8 cellular contexts compared by ENCODE assay signal in the genomic region with DNA sequence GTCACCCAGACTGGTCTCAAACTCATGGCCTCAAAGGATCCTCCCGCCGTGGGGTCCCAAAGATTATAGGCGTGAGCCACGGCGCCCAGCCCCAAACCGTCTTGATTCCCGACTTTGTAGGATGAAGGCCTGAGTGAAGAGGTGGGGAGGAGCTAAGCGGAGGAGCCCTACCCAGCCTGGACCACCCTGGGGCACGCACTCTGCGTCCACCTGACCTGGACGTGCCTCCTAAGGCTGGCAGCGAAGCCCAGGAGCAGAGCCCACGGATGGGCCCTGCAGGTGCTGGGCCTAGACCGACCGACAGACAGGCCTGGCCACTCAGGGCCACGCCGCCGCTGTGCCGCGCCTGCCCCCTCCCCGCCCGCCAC. TPM values are rescaled to one million over a fixed set of nuclear protein-coding genes. Genes with fewer than 3 reads are reported as not detected.
DNase-seq lines count a peak whose midpoint lies in the region; ATAC-seq and TF ChIP-seq lines count a peak whose summit lies in the region.
"Not testable (repeated sequence)": the region's sequence is repeated elsewhere in the genome, so short reads cannot be mapped to it uniquely, and the experiment has no call there.

No MANE protein-coding gene starts in this region.

- H3K14ac ChIP-seq in mesenchymal stem cell (ENCODE audit: low read length in 2 of 2), result peak overlapping the region in 1 of 2 experiments; percentile 73

- H2AFZ ChIP-seq in fibroblast of lung (ENCODE audit: low read length) (peak overlapping the region; percentile 19), mesenchymal stem cell (ENCODE audit: low read depth, low read length) (peak overlapping the region; percentile 18), smooth muscle cell (ENCODE audit: low read depth) (peak overlapping the region; percentile 55)

- H3K4ac ChIP-seq in mesenchymal stem cell (ENCODE audit: low read depth in 1 of 2, low read length in 2 of 2), result not testable (repeated sequence)

- not testable (repeated sequence) for H3K27me3 Mint-ChIP-seq in CD4-positive, CD25-positive, alpha-beta regulatory T cell

- not testable (repeated sequence) for H4K91ac ChIP-seq in mesenchymal stem cell (ENCODE audit: low read length)

- H4K8ac ChIP-seq in mesenchymal stem cell (ENCODE audit: low read length), result peak overlapping the region; percentile 59

- not testable (repeated sequence) for H3K23ac ChIP-seq in mesenchymal stem cell (ENCODE audit: low read length in 2 of 2)

- not testable (repeated sequence) for DNase-seq in CD4-positive, CD25-positive, alpha-beta regulatory T cell; adipocyte (ENCODE audit: low read depth); fibroblast of lung (ENCODE audit: low read depth in 2 of 2); smooth muscle cell (lab: John Stamatoyannopoulos, UW; ENCODE audit: unreplicated experiment)
- DNase-seq in SJCRH30 (peak in 1 of 2 experiments; percentile 13), mesenchymal stem cell (peak; percentile 6)

- not testable (repeated sequence) for H2BK15ac ChIP-seq in mesenchymal stem cell (ENCODE audit: low read depth, poor library complexity, severe bottlenecking)

- H3K4me2 ChIP-seq in fibroblast of lung (ENCODE audit: extremely low read depth, insufficient read depth, low read length) (peak overlapping the region; percentile 58), mesenchymal stem cell (ENCODE audit: low read length, poor library complexity, severe bottlenecking) (peak overlapping the region; percentile 64), smooth muscle cell (peak overlapping the region; percentile 82)

- H3K9me3 Mint-ChIP-seq in CD4-positive, CD25-positive, alpha-beta regulatory T cell, result not testable (repeated sequence)

- not testable (repeated sequence) for TF ChIP-seq CTCF in fibroblast of lung (conservative IDR thresholded peaks at IDR 0.05 in 1 of 2, IDR thresholded peaks at IDR 0.05 in 1 of 2; ENCODE audit: low read depth in 1 of 2, low read length in 2 of 2); smooth muscle cell (IDR thresholded peaks at IDR 0.05; ENCODE audit: borderline replicate concordance, insufficient read depth, poor library complexity, severe bottlenecking)

- not testable (repeated sequence) for H2BK5ac ChIP-seq in mesenchymal stem cell (ENCODE audit: low read depth, low read length, poor library complexity, severe bottlenecking)

- H3K36me3 Mint-ChIP-seq in CD4-positive, CD25-positive, alpha-beta regulatory T cell, result not testable (repeated sequence)

- not testable (repeated sequence) for H2BK120ac ChIP-seq in mesenchymal stem cell (ENCODE audit: low read depth, low read length)

- peak overlapping the region in 1 of 2 experiments; percentile 41 for H3K18ac ChIP-seq in mesenchymal stem cell (ENCODE audit: low read depth in 1 of 2, low read length in 2 of 2)

- ATAC-seq in CD4-positive, CD25-positive, alpha-beta regulatory T cell (ENCODE audit: low read depth in 2 of 2), result not testable (repeated sequence)
- peak; percentile 1 for ATAC-seq in GM21529 (IDR thresholded peaks at IDR 0.05; ENCODE audit: unreplicated experiment)

- H3K27ac ChIP-seq in CD4-positive, CD25-positive, alpha-beta regulatory T cell (ENCODE audit: insufficient read depth, low read length, poor library complexity, severe bottlenecking), result peak overlapping the region; percentile 60
- not testable (repeated sequence) for H3K27ac ChIP-seq in HUES48 (ENCODE audit: low read depth, low read length); SJCRH30; fibroblast of lung (ENCODE audit: insufficient read depth, low read length); smooth muscle cell (ENCODE audit: low read depth)
- peak overlapping the region; percentile 81 for H3K27ac ChIP-seq in mesenchymal stem cell (ENCODE audit: low read length, poor library complexity, severe bottlenecking)

- H3K4me1 ChIP-seq in CD4-positive, CD25-positive, alpha-beta regulatory T cell (ENCODE audit: control insufficient read depth, insufficient read depth, low read length, poor library complexity, severe bottlenecking), result peaks cover 28% of the 10 kb centered on the region
- H3K4me1 ChIP-seq in HUES48 (ENCODE audit: control insufficient read depth, insufficient read depth, low read length); SJCRH30; adipocyte (ENCODE audit: control insufficient read depth, insufficient read depth, low read length); fibroblast of lung (ENCODE audit: control insufficient read depth, extremely low read depth, insufficient read depth, low read length); smooth muscle cell (ENCODE audit: low read depth): not testable (repeated sequence)
- H3K4me1 ChIP-seq in mesenchymal stem cell (ENCODE audit: control insufficient read depth, insufficient read depth, low read depth, low read length), result peaks cover 36% of the 10 kb centered on the region

- H3K79me1 ChIP-seq in mesenchymal stem cell (replicated peaks; ENCODE audit: low read length, poor library complexity, severe bottlenecking), result not testable (repeated sequence)

- peak overlapping the region; percentile 68 for H3K4me3 ChIP-seq in CD4-positive, CD25-positive, alpha-beta regulatory T cell (ENCODE audit: low read depth, low read length)
- H3K4me3 ChIP-seq in HUES48 (ENCODE audit: low read depth, low read length) (peak overlapping the region; percentile 60), SJCRH30 (peak overlapping the region; percentile 95), adipocyte (ENCODE audit: low read length) (peak overlapping the region; percentile 66), fibroblast of lung (replicated peaks in 1 of 4; ENCODE audit: control extremely low read depth in 1 of 4, insufficient read depth in 1 of 4, low read depth in 3 of 4, low read length in 4 of 4) (peak overlapping the region; percentile 27 to 92 (median 48)), mesenchymal stem cell (ENCODE audit: insufficient read depth in 1 of 2, low read depth in 1 of 2, low read length in 2 of 2) (peak overlapping the region; percentile 59 to 78), smooth muscle cell (peak overlapping the region; percentile 91)

- H3K4me3 Mint-ChIP-seq in CD4-positive, CD25-positive, alpha-beta regulatory T cell, result peak overlapping the region; percentile 89 to 96 (median 91)

- H3K36me3 ChIP-seq in CD4-positive, CD25-positive, alpha-beta regulatory T cell (ENCODE audit: control insufficient read depth, insufficient read depth, low read length); SJCRH30; adipocyte (ENCODE audit: control insufficient read depth, insufficient read depth, low read length, severe bottlenecking); fibroblast of lung (ENCODE audit: control insufficient read depth, insufficient read depth, low read length); smooth muscle cell (ENCODE audit: low read depth): not testable (repeated sequence)
- H3K36me3 ChIP-seq in HUES48 (ENCODE audit: control insufficient read depth, insufficient read depth, low read length) (peaks cover 14% of the 10 kb centered on the region), mesenchymal stem cell (ENCODE audit: control insufficient read depth in 1 of 2, insufficient read depth in 2 of 2, low read depth in 1 of 2, low read length in 2 of 2) (peaks cover 4 to 16% of the 10 kb centered on the region in 2 experiments)

- H3F3A ChIP-seq in smooth muscle cell (ENCODE audit: low read depth), result not testable (repeated sequence)

- peak overlapping the region; percentile 13 for H2AK5ac ChIP-seq in mesenchymal stem cell (ENCODE audit: low read length, severe bottlenecking)

- H4K20me1 ChIP-seq in fibroblast of lung (ENCODE audit: control insufficient read depth, extremely low read depth, insufficient read depth, low read length); smooth muscle cell (ENCODE audit: low read depth): not testable (repeated sequence)

- not testable (repeated sequence) for H3K27me3 ChIP-seq in CD4-positive, CD25-positive, alpha-beta regulatory T cell (ENCODE audit: control insufficient read depth, insufficient read depth, low read length); HUES48 (ENCODE audit: control insufficient read depth, insufficient read depth, low read length); SJCRH30; adipocyte (replicated peaks; ENCODE audit: control insufficient read depth, insufficient read depth, low read length); fibroblast of lung (ENCODE audit: control insufficient read depth, insufficient read depth, low read length); mesenchymal stem cell (ENCODE audit: control insufficient read depth in 1 of 2, insufficient read depth in 1 of 2, low read length in 2 of 2); smooth muscle cell (ENCODE audit: low read depth)

- H3K9ac ChIP-seq in HUES48 (ENCODE audit: low read depth, low read length); fibroblast of lung (ENCODE audit: insufficient read depth, low read length); smooth muscle cell (ENCODE audit: low read depth): not testable (repeated sequence)
- H3K9ac ChIP-seq in adipocyte (ENCODE audit: low read length), result peak overlapping the region; percentile 63
- peak overlapping the region; percentile 72 for H3K9ac ChIP-seq in mesenchymal stem cell (ENCODE audit: low read length)

- H3K9me3 ChIP-seq in CD4-positive, CD25-positive, alpha-beta regulatory T cell (ENCODE audit: control insufficient read depth in 2 of 2, low read length in 2 of 2); HUES48 (ENCODE audit: control insufficient read depth, insufficient read depth, low read length); SJCRH30 (replicated peaks); adipocyte (ENCODE audit: control insufficient read depth, low read length); fibroblast of lung (ENCODE audit: control insufficient read depth, insufficient read depth, low read depth, low read length); mesenchymal stem cell (ENCODE audit: control insufficient read depth, low read length); smooth muscle cell (replicated peaks; ENCODE audit: low read depth): not testable (repeated sequence)

- H3K4me1 Mint-ChIP-seq in CD4-positive, CD25-positive, alpha-beta regulatory T cell, result peaks cover 0 to 50% (median 25%) of the 10 kb centered on the region in 4 donors

- not testable (repeated sequence) for H2BK12ac ChIP-seq in mesenchymal stem cell (ENCODE audit: low read length in 2 of 2)

- H3K27ac Mint-ChIP-seq in CD4-positive, CD25-positive, alpha-beta regulatory T cell, result peak overlapping the region; percentile 71 to 92 (median 88)

- 38% methylated on average over 7 of the region's 22 CpGs for WGBS in mesenchymal stem cell
- WGBS in smooth muscle cell (ENCODE audit: low lambda C conversion rate), result 18% methylated on average over 15 of the region's 22 CpGs

- peaks cover 52% of the 10 kb centered on the region for H3K79me2 ChIP-seq in fibroblast of lung (ENCODE audit: control insufficient read depth, insufficient read depth, low read length)
- peaks cover 35% of the 10 kb centered on the region for H3K79me2 ChIP-seq in smooth muscle cell (ENCODE audit: low read depth)

RNA-seq across cellular contexts. Expression of gene MZT2A, which starts 0.7 kb away (rescaled TPM):
- total RNA-seq in CD4-positive, CD25-positive, alpha-beta regulatory T cell, result 97.9 TPM
- 100 to 1,000 TPM; 114 to 201 (median 151) TPM for polyA plus RNA-seq in CD4-positive, CD25-positive, alpha-beta regulatory T cell
- total RNA-seq in SJCRH30 (2014; rRNA removed; shearing (Covaris generic)), result 69.3 and 94.4 TPM in 2 replicates
- 65.2 and 88.4 TPM in 2 replicates for total RNA-seq in fibroblast of lung
- 30.1 and 30.8 TPM in 2 replicates for polyA plus RNA-seq in fibroblast of lung
- 98.6 and 107 TPM in 2 replicates for polyA plus RNA-seq in fibroblast of lung (2012)
- 4.2 and 10.2 TPM in 2 replicates for polyA minus RNA-seq in fibroblast of lung (ENCODE audit: low replicate concordance)
- 169 TPM for polyA plus RNA-seq in mesenchymal stem cell (2013, experiment 1 of 2)
- 169 TPM for polyA plus RNA-seq in mesenchymal stem cell (2013, experiment 2 of 2)
- total RNA-seq in smooth muscle cell, result 85.1 and 103 TPM in 2 replicates
- polyA plus RNA-seq in smooth muscle cell, result 137 and 165 TPM in 2 replicates

RNA-seq across cellular contexts. Expression of gene TUBA3D, which starts 15.5 kb away (rescaled TPM):
- total RNA-seq in CD4-positive, CD25-positive, alpha-beta regulatory T cell, result not detected
- not detected for polyA plus RNA-seq in CD4-positive, CD25-positive, alpha-beta regulatory T cell
- total RNA-seq in SJCRH30 (2014; rRNA removed; shearing (Covaris generic)), result not detected in 2 replicates
- total RNA-seq in fibroblast of lung, result not detected in 2 replicates
- polyA plus RNA-seq in fibroblast of lung, result not detected in 2 replicates
- polyA plus RNA-seq in fibroblast of lung (2012), result not detected in 2 replicates
- not detected in 2 replicates for polyA minus RNA-seq in fibroblast of lung (ENCODE audit: low replicate concordance)
- not detected for polyA plus RNA-seq in mesenchymal stem cell (2013, experiment 1 of 2)
- polyA plus RNA-seq in mesenchymal stem cell (2013, experiment 2 of 2), result not detected
- total RNA-seq in smooth muscle cell, result not detected in 2 replicates
- polyA plus RNA-seq in smooth muscle cell, result 0.14 TPM in 1 of 2 replicates, not detected in the other

RNA-seq across cellular contexts. Expression of gene CCDC74A, which starts 36.2 kb away (rescaled TPM):
- total RNA-seq in CD4-positive, CD25-positive, alpha-beta regulatory T cell, result 0.49 TPM
- polyA plus RNA-seq in CD4-positive, CD25-positive, alpha-beta regulatory T cell, result under 1 TPM in 2 of 4 donors, not detected in 2; 0.29 to 0.31 TPM
- 0.13 TPM in 1 of 2 replicates, not detected in the other for total RNA-seq in SJCRH30 (2014; rRNA removed; shearing (Covaris generic))
- total RNA-seq in fibroblast of lung (5.9 and 6.7 TPM in 2 replicates), smooth muscle cell (15.6 and 37.2 TPM in 2 replicates)
- polyA plus RNA-seq in fibroblast of lung (5.4 and 6.5 TPM in 2 replicates), smooth muscle cell (18.1 and 22.3 TPM in 2 replicates)
- polyA plus RNA-seq in fibroblast of lung (2012), result 6.7 and 7.0 TPM in 2 replicates
- 0.74 and 2.8 TPM in 2 replicates for polyA minus RNA-seq in fibroblast of lung (ENCODE audit: low replicate concordance)
- polyA plus RNA-seq in mesenchymal stem cell (2013, experiment 1 of 2), result 11.2 TPM
- polyA plus RNA-seq in mesenchymal stem cell (2013, experiment 2 of 2), result 11.4 TPM
